Comparison of ENCODE assay signal across 8 cellular contexts in the genomic region with DNA sequence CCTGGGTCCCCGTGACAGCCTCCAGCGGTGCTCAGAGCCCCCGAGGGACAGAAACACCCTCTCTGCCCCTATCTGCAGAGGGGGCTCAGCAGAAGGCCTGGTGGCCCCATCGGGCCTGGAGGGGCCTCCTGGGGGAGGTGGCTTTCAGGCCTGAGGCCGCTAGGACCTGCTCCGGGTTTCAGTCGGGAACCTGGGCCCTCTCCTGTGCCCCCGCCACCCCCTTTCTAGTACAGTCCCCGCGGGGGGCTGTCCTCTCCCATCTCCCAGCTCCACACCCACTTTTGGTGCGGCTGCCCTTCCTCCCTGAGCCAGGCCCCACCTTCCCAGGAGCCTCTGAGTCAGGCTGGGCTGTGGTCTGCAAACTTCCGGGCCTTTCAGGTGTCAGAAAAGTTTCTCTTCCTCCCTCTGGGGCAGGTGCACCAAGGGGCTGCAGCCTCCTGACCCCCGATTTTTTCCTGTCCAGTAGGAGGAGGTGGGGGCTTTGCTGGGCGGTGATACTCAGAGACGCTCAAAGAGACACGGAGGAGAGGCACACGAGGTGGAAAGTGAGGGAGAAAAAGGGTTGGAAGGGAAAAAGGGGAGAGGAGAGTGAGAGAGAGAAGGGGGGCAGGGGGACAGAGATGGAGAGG. TPM values are rescaled to one million over a fixed set of nuclear protein-coding genes. Genes with fewer than 3 reads are reported as not detected.
A peak's percentile ranks its signal among the peaks of the same experiment; 100 is the strongest.
DNase-seq lines count a peak whose midpoint lies in the region; ATAC-seq and TF ChIP-seq lines count a peak whose summit lies in the region.

No MANE protein-coding gene starts in this region.

- DNase-seq in T-helper 9 cell (peak; percentile 62), BE2C (no peak), NCI-H524 treated with DMSO at 0.1 percent for 48 hours (lab: John Stamatoyannopoulos, UW) (no peak), SKM-1 treated with dmso at 0.1 percent for 144 hours (lab: John Stamatoyannopoulos, UW; ENCODE audit: unreplicated experiment) (no peak)
- DNase-seq in effector CD8-positive, alpha-beta T cell (lab: John Stamatoyannopoulos, UW) = peak; percentile 48
- DNase-seq in stimulated activated CD4-positive, alpha-beta T cell treated with anti-CD3 and anti-CD28 coated beads, Interleukin-1b, Interleukin-23, amount 100 ng/mL, for 4 hours (ENCODE audit: low read depth in 2 of 2) = peak; percentile 40 to 53

- no peaks in the 10 kb centered on the region for H3K4me1 ChIP-seq in BE2C

- H3K36me3 ChIP-seq in BE2C = no peaks in the 10 kb centered on the region

- no peak for TF ChIP-seq CTCF in BE2C (IDR thresholded peaks at IDR 0.05; ENCODE audit: low read depth, low read length)

- H3K9me3 ChIP-seq in BE2C = no peaks in the 10 kb centered on the region

- H3K27me3 ChIP-seq in BE2C = no peaks in the 10 kb centered on the region

- H3K4me3 ChIP-seq in BE2C (ENCODE audit: low read depth, low read length) = no peak overlapping the region

- ATAC-seq in GM18517 (IDR thresholded peaks at IDR 0.05; ENCODE audit: unreplicated experiment) (peak; percentile 71), HG02885 (IDR thresholded peaks at IDR 0.05; ENCODE audit: poor library complexity, unreplicated experiment) (peak; percentile 70)

RNA-seq across cellular contexts. Expression of gene CARD11, which starts 0.7 kb away (rescaled TPM):
- polyA plus RNA-seq in BE2C (2012; ENCODE audit: insufficient read depth, insufficient read length, low read depth) = not detected

Comparison
In these comparisons a context has a peak if more than half of its experiments do, and no peak if none do; other contexts are left out.
1. DNase-seq: peak in T-helper 9 cell (single experiment), effector CD8-positive, alpha-beta T cell (single experiment) and stimulated activated CD4-positive, alpha-beta T cell treated with anti-CD3 and anti-CD28 coated beads, Interleukin-1b, Interleukin-23, amount 100 ng/mL, for 4 hours (2 of 2); none in BE2C (single experiment), NCI-H524 treated with DMSO at 0.1 percent for 48 hours (single experiment) and SKM-1 treated with dmso at 0.1 percent for 144 hours (single experiment).